3 cellular contexts compared by ENCODE assay signal in the genomic region with DNA sequence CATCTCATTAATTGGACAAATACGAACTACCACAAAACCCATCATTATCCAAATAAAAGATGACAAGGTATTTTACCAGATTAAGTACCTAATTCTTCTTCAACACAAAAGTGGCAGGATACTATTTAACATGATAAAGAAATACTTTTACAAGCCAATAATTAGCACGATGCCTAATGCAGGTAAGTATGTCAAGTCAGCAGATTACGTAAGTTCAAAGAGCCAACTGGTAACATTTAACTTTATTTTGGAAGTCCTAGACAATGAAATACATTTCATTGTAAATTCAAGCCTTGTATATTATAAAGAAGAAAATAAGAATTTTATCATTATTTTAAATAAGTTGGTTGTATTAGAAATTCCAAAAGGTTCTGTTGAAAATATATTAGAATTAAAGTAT.
TF ChIP-seq lines count a peak whose summit lies in the region.

No MANE protein-coding gene starts in this region.

TF ChIP-seq in HepG2, 621 proteins besides CTCF, POLR2A, EP300 and RAD21:
- TF ChIP-seq ZBTB7B (CRISPR knock-in tag; IDR thresholded peaks at IDR 0.05) (no peak), MAFF (IDR thresholded peaks at IDR 0.05; ENCODE audit: low read depth, low read length) (peak; percentile 95), MAFK (conservative IDR thresholded peaks at IDR 0.05 in 1 of 2, IDR thresholded peaks at IDR 0.05 in 1 of 2; ENCODE audit: low read length in 2 of 2) (peak; percentile 94 to 95)

TF ChIP-seq in IMR-90, 13 proteins besides CTCF, POLR2A, EP300 and RAD21:
- TF ChIP-seq, protein P1, sequence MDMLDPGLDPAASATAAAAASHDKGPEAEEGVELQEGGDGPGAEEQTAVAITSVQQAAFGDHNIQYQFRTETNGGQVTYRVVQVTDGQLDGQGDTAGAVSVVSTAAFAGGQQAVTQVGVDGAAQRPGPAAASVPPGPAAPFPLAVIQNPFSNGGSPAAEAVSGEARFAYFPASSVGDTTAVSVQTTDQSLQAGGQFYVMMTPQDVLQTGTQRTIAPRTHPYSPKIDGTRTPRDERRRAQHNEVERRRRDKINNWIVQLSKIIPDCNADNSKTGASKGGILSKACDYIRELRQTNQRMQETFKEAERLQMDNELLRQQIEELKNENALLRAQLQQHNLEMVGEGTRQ (IDR thresholded peaks at IDR 0.05; ENCODE audit: low read depth, low read length) = no peak
- TF ChIP-seq MAZ (IDR thresholded peaks at IDR 0.05; ENCODE audit: borderline replicate concordance, low read depth, low read length) (no peak), CEBPB (IDR thresholded peaks at IDR 0.05; ENCODE audit: low read depth, low read length) (no peak), MAFK (IDR thresholded peaks at IDR 0.05; ENCODE audit: low read depth, low read length) (peak; percentile 92), NFE2L2 (IDR thresholded peaks at IDR 0.05; ENCODE audit: low read depth, low read length) (no peak), RFX5 (IDR thresholded peaks at IDR 0.05; ENCODE audit: low read depth, low read length) (no peak), SMC3 (IDR thresholded peaks at IDR 0.05; ENCODE audit: low read depth, low read length) (no peak), MXI1 (IDR thresholded peaks at IDR 0.05; ENCODE audit: borderline replicate concordance, low read depth, low read length) (no peak)
- TF ChIP-seq, protein P2, sequence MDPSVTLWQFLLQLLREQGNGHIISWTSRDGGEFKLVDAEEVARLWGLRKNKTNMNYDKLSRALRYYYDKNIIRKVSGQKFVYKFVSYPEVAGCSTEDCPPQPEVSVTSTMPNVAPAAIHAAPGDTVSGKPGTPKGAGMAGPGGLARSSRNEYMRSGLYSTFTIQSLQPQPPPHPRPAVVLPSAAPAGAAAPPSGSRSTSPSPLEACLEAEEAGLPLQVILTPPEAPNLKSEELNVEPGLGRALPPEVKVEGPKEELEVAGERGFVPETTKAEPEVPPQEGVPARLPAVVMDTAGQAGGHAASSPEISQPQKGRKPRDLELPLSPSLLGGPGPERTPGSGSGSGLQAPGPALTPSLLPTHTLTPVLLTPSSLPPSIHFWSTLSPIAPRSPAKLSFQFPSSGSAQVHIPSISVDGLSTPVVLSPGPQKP (IDR thresholded peaks at IDR 0.05; ENCODE audit: borderline replicate concordance, low read depth, low read length) = no peak

TF ChIP-seq in H1, 55 proteins besides CTCF, POLR2A, EP300 and RAD21:
- TF ChIP-seq BRCA1 (IDR thresholded peaks at IDR 0.05; ENCODE audit: low read depth, low read length) (no peak), MAFK (IDR thresholded peaks at IDR 0.05; ENCODE audit: low read depth, low read length) (peak; percentile 85), RFX5 (IDR thresholded peaks at IDR 0.05; ENCODE audit: borderline replicate concordance, low read depth, low read length) (no peak)
- TF ChIP-seq, protein P1 (IDR thresholded peaks at IDR 0.05; ENCODE audit: low read length) = no peak
TF ChIP-seq in H1: peak in this region for 1.
